Comparison of ENCODE assay signal across 17 cellular contexts in genomic region chr20:53923745-53924369, GRCh38.
DNase-seq lines count a peak whose midpoint lies in the region; ATAC-seq, FAIRE-seq and TF ChIP-seq lines count a peak whose summit lies in the region.
"Had no signal": no experiment of that assay in that cellular context is flagged by ENCODE, and none has a peak within 500 bp of the region (broad histone marks: within the 10 kb centered on the region; RNA-seq: fewer than 3 reads in every experiment).

No MANE protein-coding gene starts in this region.

- H3K4me3 ChIP-seq in HCT116 (replicated peaks in 1 of 2; ENCODE audit: low read depth in 1 of 2, low read length in 2 of 2) (no peak overlapping the region), Panc1 (ENCODE audit: low read depth in 2 of 2, low read length in 2 of 2) (no peak overlapping the region), subcutaneous abdominal adipose tissue (ENCODE audit: low read depth in 1 of 5, low read length in 5 of 5) (no peak overlapping the region)
- H3K4me3 ChIP-seq: body of pancreas, prostate gland had no signal

- no peaks in the 10 kb centered on the region for H3K9me2 ChIP-seq in HCT116 (ENCODE audit: insufficient read depth)

- peaks cover 0 to 10% of the 10 kb centered on the region in 2 experiments; a peak in 1 of 4 replicates for H3K4me1 ChIP-seq in HCT116 (ENCODE audit: control insufficient read depth in 1 of 2, insufficient read depth in 2 of 2, low read length in 2 of 2)
- H3K4me1 ChIP-seq in Panc1 (ENCODE audit: control insufficient read depth, insufficient read depth, low read length), result peaks cover 20% of the 10 kb centered on the region
- H3K4me1 ChIP-seq in subcutaneous abdominal adipose tissue (ENCODE audit: control insufficient read depth in 5 of 5, insufficient read depth in 5 of 5, low read length in 5 of 5), result peaks cover 11 to 47% (median 36%) of the 10 kb centered on the region in 5 donors
- H3K4me1 ChIP-seq: prostate gland had no signal

- CTCF ChIA-PET in HCT116 (lab: Charles Lee) (interaction anchor here (0.8 to 2.2 kb wide), 2 partner anchors 8 to 16 kb away, joined by 4 to 11 read pairs; no protein-coding TSS in a partner anchor), Panc1 (lab: Charles Lee) (interaction anchor here (0.5 kb wide), 1 partner anchor 163 kb away, joined by 17 read pairs; no protein-coding TSS in a partner anchor)

- no peaks in the 10 kb centered on the region for H3K79me2 ChIP-seq in HCT116 (ENCODE audit: insufficient read depth, low read length)

- ATAC-seq in HCT116 (0 out of 2 replicates have a peak, but pooled peaks have one; percentile 11), Panc1 (no peak)

- H2AFZ ChIP-seq in HCT116 (ENCODE audit: low read depth, low read length, poor library complexity, severe bottlenecking), result peak overlapping the region; percentile 66

- TF ChIP-seq POLR2A in HCT116 (IDR thresholded peaks at IDR 0.05; ENCODE audit: borderline replicate concordance, extremely low read depth, insufficient read depth, insufficient read length) (no peak), GM12892 (IDR thresholded peaks at IDR 0.05; ENCODE audit: low read depth, low read length) (no peak)

- H3K4me2 ChIP-seq in HCT116 (ENCODE audit: low read length), result no peak overlapping the region

- H3K9ac ChIP-seq in HCT116 (ENCODE audit: low read length) (no peak overlapping the region), subcutaneous abdominal adipose tissue (ENCODE audit: low read length in 5 of 5) (no peak overlapping the region)

- H3K36me3 ChIP-seq in HCT116 (ENCODE audit: control insufficient read depth in 1 of 2, insufficient read depth in 2 of 2, low read length in 2 of 2) (no peaks in the 10 kb centered on the region), Panc1 (ENCODE audit: control insufficient read depth, insufficient read depth, low read length) (no peaks in the 10 kb centered on the region), subcutaneous abdominal adipose tissue (ENCODE audit: control insufficient read depth in 5 of 5, insufficient read depth in 5 of 5, low read length in 5 of 5) (no peaks in the 10 kb centered on the region)
- H3K36me3 ChIP-seq: prostate gland had no signal

- H4K20me1 ChIP-seq in HCT116 (ENCODE audit: insufficient read depth), result no peaks in the 10 kb centered on the region

- BruUV-seq in HCT116 (replicated peaks; lab: Mats Ljungman, UMichigan) (no TSS peak), Panc1 (replicated peaks; lab: Mats Ljungman, UMichigan) (no TSS peak)

- H3K27me3 ChIP-seq in HCT116 (ENCODE audit: insufficient read depth, low read length) (no peaks in the 10 kb centered on the region), Panc1 (ENCODE audit: control insufficient read depth, insufficient read depth, low read length) (no peaks in the 10 kb centered on the region), subcutaneous abdominal adipose tissue (ENCODE audit: control insufficient read depth in 5 of 5, insufficient read depth in 4 of 5, low read length in 5 of 5) (no peaks in the 10 kb centered on the region)
- H3K27me3 ChIP-seq: body of pancreas had no signal

- no peak for FAIRE-seq in GM12892 (lab: Jason Lieb, UNC)
- FAIRE-seq: frontal cortex, islet of Langerhans had no signal

- DNase-seq in HCT116 (ENCODE audit: low read depth, low spot score) (no peak), Panc1 (ENCODE audit: low read depth, low spot score) (no peak), islet precursor cell (peak; percentile 30), OCI-M1 (lab: John Stamatoyannopoulos, UW) (no peak), GM12892 (ENCODE audit: insufficient read length) (no peak), NCI-H1694 treated with DMSO at 0.1 percent for 48 hours (lab: John Stamatoyannopoulos, UW) (no peak)
- DNase-seq in activated naive CD4-positive, alpha-beta T cell treated with anti-CD3 and anti-CD28 coated beads, Interleukin-2, amount 50 U/mL, for 16 hours, result no peak
- DNase-seq: activated CD4-positive, alpha-beta memory T cell treated with anti-CD3 and anti-CD28 coated beads for 36 hours; CD4-positive, CD25-positive, alpha-beta regulatory T cell; NCI-H1092; NCI-H510A treated with DMSO at 0.1 percent for 48 hours; T1000 had no signal

- TF ChIP-seq CTCF in HCT116 (IDR thresholded peaks at IDR 0.05 in 2 of 3, conservative IDR thresholded peaks at IDR 0.05 in 1 of 3; ENCODE audit: borderline replicate concordance in 1 of 3, insufficient read depth in 1 of 3, low read depth in 2 of 3, low read length in 2 of 3), result no peak
- TF ChIP-seq CTCF in Panc1 (IDR thresholded peaks at IDR 0.05), result no peak

- intact Hi-C loops in HCT116 (cut with micrococcal nuclease), result no loop called here
- intact Hi-C loops in Panc1 (cut with micrococcal nuclease; ENCODE audit: unreplicated experiment), result no loop called here

- no peak overlapping the region for H3K27ac ChIP-seq in HCT116 (ENCODE audit: low read depth, low read length)
- peak overlapping the region; percentile 78 for H3K27ac ChIP-seq in Panc1 (ENCODE audit: low read length)
- peak overlapping the region; percentile 80 for H3K27ac ChIP-seq in subcutaneous abdominal adipose tissue (ENCODE audit: low read depth, low read length)
- H3K27ac ChIP-seq: prostate gland had no signal

- in situ Hi-C loops in Panc1 (cut with HindIII; ENCODE audit: low pct_unique_long_range_greater_than_20kb, low sequenced_read_pairs), result no loop called here

- RAD21 ChIA-PET in HCT116 (lab: Charles Lee; ENCODE audit: low non-redundant PET in 1 of 2, low total read pairs in 2 of 2, uncharacterized antibody in 2 of 2, unreplicated experiment in 2 of 2), result interaction anchor here in 1 of 2 experiments (0.8 kb wide), 1 partner anchor 157 kb away, joined by 3 read pairs; no protein-coding TSS in a partner anchor

- H3K9me3 ChIP-seq in HCT116 (ENCODE audit: control insufficient read depth in 1 of 2, insufficient read depth in 1 of 2, low read depth in 1 of 2, low read length in 2 of 2) (no peaks in the 10 kb centered on the region), Panc1 (ENCODE audit: control insufficient read depth, insufficient read depth, low read depth, low read length) (no peaks in the 10 kb centered on the region), subcutaneous abdominal adipose tissue (ENCODE audit: control insufficient read depth in 5 of 5, low read length in 5 of 5) (no peaks in the 10 kb centered on the region)
- H3K9me3 ChIP-seq: body of pancreas, prostate gland had no signal

- no peak for TF ChIP-seq RAD21 in HCT116 (IDR thresholded peaks at IDR 0.05; ENCODE audit: low read depth)

- POLR2A ChIA-PET in HCT116 (lab: Charles Lee) (no interaction called here), Panc1 (lab: Charles Lee) (no interaction called here)

TF ChIP-seq in HCT116, 20 proteins besides CTCF, POLR2A, EP300 and RAD21:
- no peak for TF ChIP-seq CBX3 (IDR thresholded peaks at IDR 0.05; ENCODE audit: low read depth)
- no peak for TF ChIP-seq SP1 (IDR thresholded peaks at IDR 0.05; ENCODE audit: low read depth)
- no peak for TF ChIP-seq TCF7L2 (IDR thresholded peaks at IDR 0.05; ENCODE audit: borderline replicate concordance, extremely low read depth, insufficient read depth, insufficient read length)
- TF ChIP-seq POLR2AphosphoS5 (IDR thresholded peaks at IDR 0.05; ENCODE audit: low read depth, low read length), result no peak
- TF ChIP-seq SIN3A (IDR thresholded peaks at IDR 0.05; ENCODE audit: low read depth), result no peak
- no peak for TF ChIP-seq EGR1 (IDR thresholded peaks at IDR 0.05; ENCODE audit: low read depth)
- TF ChIP-seq ZNF274 (IDR thresholded peaks at IDR 0.05; ENCODE audit: low read depth, low read length), result no peak
- no peak for TF ChIP-seq FOSL1 (IDR thresholded peaks at IDR 0.05; ENCODE audit: low read depth)
- no peak for TF ChIP-seq CEBPB (IDR thresholded peaks at IDR 0.05; ENCODE audit: low read depth)
- TF ChIP-seq MAX (IDR thresholded peaks at IDR 0.05), result no peak
- no peak for TF ChIP-seq REST (IDR thresholded peaks at IDR 0.05; ENCODE audit: low read depth)
- TF ChIP-seq EZH2phosphoT487 (IDR thresholded peaks at IDR 0.05; ENCODE audit: borderline replicate concordance), result no peak
- TF ChIP-seq ZFX (IDR thresholded peaks at IDR 0.05), result no peak
